In the genomic region with DNA sequence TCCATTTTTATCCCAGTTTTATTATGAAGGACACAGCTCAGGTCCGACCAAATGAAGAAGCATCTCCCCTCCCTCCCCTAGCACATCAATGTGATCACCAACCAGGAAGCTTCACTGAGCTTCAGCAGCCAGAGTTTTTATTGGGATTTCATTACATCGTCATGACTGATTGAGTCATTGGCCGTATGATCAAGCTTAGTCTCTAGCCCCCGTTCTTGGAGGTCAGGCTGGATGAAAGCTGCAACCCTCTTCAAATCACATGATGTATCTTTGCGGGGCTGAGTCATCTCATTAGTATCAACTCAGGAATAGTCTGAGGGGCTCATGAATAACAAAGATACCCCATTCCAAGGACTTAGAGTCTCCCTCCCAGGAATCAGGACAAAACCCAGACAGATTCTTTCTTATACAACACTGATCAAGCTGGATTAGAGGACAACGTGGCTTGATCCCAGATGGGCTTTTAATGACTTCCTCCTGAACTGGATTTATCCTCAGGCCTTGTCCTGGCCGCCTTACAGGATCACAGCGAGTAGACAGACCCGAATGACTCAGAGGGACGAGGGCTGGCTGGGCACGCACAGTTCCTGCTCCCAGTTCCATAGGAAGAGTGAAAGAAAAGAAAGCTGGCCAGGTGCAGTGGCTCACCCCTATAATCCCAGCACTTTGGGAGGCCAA, we compare ENCODE assay signal across 9 cellular contexts. TPM values are rescaled to one million over a fixed set of nuclear protein-coding genes. Genes with fewer than 3 reads are reported as not detected.
DNase-seq lines count a peak whose midpoint lies in the region; TF ChIP-seq lines count a peak whose summit lies in the region.
"Had no signal": no experiment of that assay in that cellular context is flagged by ENCODE, and none has a peak within 500 bp of the region (broad histone marks: within the 10 kb centered on the region; RNA-seq: fewer than 3 reads in every experiment).

No MANE protein-coding gene starts in this region.

- POLR2A ChIA-PET in HEK293 (lab: Yijun Ruan, JAX), result interaction anchor here (0.9 kb wide), 1 partner anchor 15 kb away, joined by 7 read pairs; the partner anchor contains the start of gene LIMK1
- POLR2A ChIA-PET in activated CD4-positive, alpha-beta memory T cell treated with anti-CD3 and anti-CD28 coated beads for 36 hours (lab: Charles Lee), result interaction anchor here (1.7 kb wide), 1 partner anchor 15 kb away, joined by 4 read pairs; the partner anchor contains the start of gene LIMK1

- no peak overlapping the region for H3K27ac Mint-ChIP-seq in activated CD4-positive, alpha-beta memory T cell treated with anti-CD3 and anti-CD28 coated beads for 36 hours

- H3K9me3 ChIP-seq in HEK293 (ENCODE audit: control insufficient read depth, insufficient read depth, low read depth, low read length), result no peaks in the 10 kb centered on the region
- H3K9me3 ChIP-seq in transverse colon, result no peaks in the 10 kb centered on the region
- H3K9me3 ChIP-seq: spleen had no signal

- H3K27me3 ChIP-seq in transverse colon, result no peaks in the 10 kb centered on the region
- H3K27me3 ChIP-seq: spleen had no signal

- H3K27ac ChIP-seq in HEK293 (ENCODE audit: extremely low read depth, low read depth, low read length), result 0 out of 2 replicates have a peak overlapping the region, but pooled peaks have one; percentile 31
- H3K27ac ChIP-seq in transverse colon, result peak overlapping the region; percentile 30 to 53 (median 47)
- H3K27ac ChIP-seq: spleen had no signal

- intact Hi-C loops in transverse colon (cut with DNase I; ENCODE audit: low total_unique reads), result no loop called here
- intact Hi-C loops in activated CD4-positive, alpha-beta memory T cell treated with anti-CD3 and anti-CD28 coated beads for 36 hours (cut with micrococcal nuclease), result no loop called here

- H3K4me3 ChIP-seq in HEK293 (ENCODE audit: low read depth, low read length), result no peak overlapping the region
- H3K4me3 ChIP-seq in astrocyte of the cerebellum (ENCODE audit: low read depth, low read length), result no peak overlapping the region
- H3K4me3 ChIP-seq in transverse colon, result no peak overlapping the region
- H3K4me3 ChIP-seq: spleen had no signal

- 84 to 85% methylated on average over 6 to 11 of the region's 11 CpGs for WGBS in transverse colon (ENCODE audit: low coverage in 1 of 2), 2 donors

- TF ChIP-seq CTCF in HEK293 (tag by site-specific recombination; IDR thresholded peaks at IDR 0.05), result no peak
- no peak for TF ChIP-seq CTCF in astrocyte of the cerebellum (IDR thresholded peaks at IDR 0.05; ENCODE audit: low read depth, low read length, missing control alignments)
- no peak for TF ChIP-seq CTCF in transverse colon (IDR thresholded peaks at IDR 0.05)

- no peak overlapping the region for H3K4me3 Mint-ChIP-seq in activated CD4-positive, alpha-beta memory T cell treated with anti-CD3 and anti-CD28 coated beads for 36 hours

- peaks cover 18 to 33% of the 10 kb centered on the region in 2 experiments; a peak in 2 of 3 replicates for H3K36me3 ChIP-seq in HEK293 (ENCODE audit: control insufficient read depth in 2 of 2, insufficient read depth in 1 of 2, low read length in 2 of 2)
- H3K36me3 ChIP-seq in transverse colon, result peaks cover 0 to 5% (median 0%) of the 10 kb centered on the region in 4 donors

- H3K4me1 Mint-ChIP-seq in activated CD4-positive, alpha-beta memory T cell treated with anti-CD3 and anti-CD28 coated beads for 36 hours (ENCODE audit: low read depth), result peaks cover 17% of the 10 kb centered on the region

- peak; percentile 84 for DNase-seq in astrocyte of the cerebellum (ENCODE audit: low read depth)
- DNase-seq in islet precursor cell, result peak; percentile 85
- DNase-seq in transverse colon, result peak; percentile 24
- DNase-seq in NCI-H2081 (lab: John Stamatoyannopoulos, UW), result no peak
- no peak for DNase-seq in activated CD4-positive, alpha-beta memory T cell treated with anti-CD3 and anti-CD28 coated beads for 36 hours
- DNase-seq in mesenteric fat pad (ENCODE audit: low spot score), result no peak
- DNase-seq: KG1, spleen had no signal

- no peak for TF ChIP-seq EP300 in transverse colon (IDR thresholded peaks at IDR 0.05; ENCODE audit: low read depth)

- peaks cover 9% of the 10 kb centered on the region for H3K36me3 Mint-ChIP-seq in activated CD4-positive, alpha-beta memory T cell treated with anti-CD3 and anti-CD28 coated beads for 36 hours

- in situ Hi-C loops in astrocyte of the cerebellum (cut with HindIII; ENCODE audit: low sequenced_read_pairs), result no loop called here
- in situ Hi-C loops in transverse colon (cut with MboI; ENCODE audit: low pct_ligation_motif_present in 1 of 4, low pct_unique_long_range_greater_than_20kb in 1 of 4, low sequenced_read_pairs in 3 of 4), result loop anchor here in 1 of 4 donors (25.0 kb wide), 1 partner anchor 89 kb away; no protein-coding TSS in a partner anchor

- H3K4me1 ChIP-seq in HEK293 (ENCODE audit: control insufficient read depth, insufficient read depth, low read length) (no peaks in the 10 kb centered on the region), transverse colon (peaks cover 0 to 16% (median 7%) of the 10 kb centered on the region in 4 donors)

- no peak for TF ChIP-seq POLR2A in transverse colon (IDR thresholded peaks at IDR 0.05)

- no peaks in the 10 kb centered on the region for H3K27me3 Mint-ChIP-seq in activated CD4-positive, alpha-beta memory T cell treated with anti-CD3 and anti-CD28 coated beads for 36 hours

- CTCF ChIA-PET in HEK293 (lab: Yijun Ruan, JAX), result interaction anchor here (0.6 kb wide), 1 partner anchor 12 kb away, joined by 3 read pairs; no protein-coding TSS in a partner anchor
- CTCF ChIA-PET in activated CD4-positive, alpha-beta memory T cell treated with anti-CD3 and anti-CD28 coated beads for 36 hours (lab: Charles Lee), result no interaction called here

- peaks cover 4% of the 10 kb centered on the region for H3K9me3 Mint-ChIP-seq in activated CD4-positive, alpha-beta memory T cell treated with anti-CD3 and anti-CD28 coated beads for 36 hours

TF ChIP-seq in HEK293, 187 proteins besides CTCF, POLR2A, EP300 and RAD21 (continues in another document):
- TF ChIP-seq, protein P1, sequence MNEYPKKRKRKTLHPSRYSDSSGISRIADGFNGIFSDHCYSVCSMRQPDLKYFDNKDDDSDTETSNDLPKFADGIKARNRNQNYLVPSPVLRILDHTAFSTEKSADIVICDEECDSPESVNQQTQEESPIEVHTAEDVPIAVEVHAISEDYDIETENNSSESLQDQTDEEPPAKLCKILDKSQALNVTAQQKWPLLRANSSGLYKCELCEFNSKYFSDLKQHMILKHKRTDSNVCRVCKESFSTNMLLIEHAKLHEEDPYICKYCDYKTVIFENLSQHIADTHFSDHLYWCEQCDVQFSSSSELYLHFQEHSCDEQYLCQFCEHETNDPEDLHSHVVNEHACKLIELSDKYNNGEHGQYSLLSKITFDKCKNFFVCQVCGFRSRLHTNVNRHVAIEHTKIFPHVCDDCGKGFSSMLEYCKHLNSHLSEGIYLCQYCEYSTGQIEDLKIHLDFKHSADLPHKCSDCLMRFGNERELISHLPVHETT (tag by site-specific recombination; IDR thresholded peaks at IDR 0.05), result 0 out of 2 replicates have a peak, but pooled peaks have one; percentile 57
- TF ChIP-seq ZXDB (tag by site-specific recombination; IDR thresholded peaks at IDR 0.05) (no peak), PATZ1 (tag by site-specific recombination; IDR thresholded peaks at IDR 0.05) (no peak), SETDB1 (IDR thresholded peaks at IDR 0.05; ENCODE audit: insufficient read length, low read length) (peak; percentile 81), FEZF1 (tag by site-specific recombination; IDR thresholded peaks at IDR 0.05) (no peak), ZNF394 (tag by site-specific recombination; IDR thresholded peaks at IDR 0.05; ENCODE audit: borderline replicate concordance) (peak; percentile 28; the same call in 1 of the 2 replicates), ZNF629 (tag by site-specific recombination; IDR thresholded peaks at IDR 0.05) (0 out of 2 replicates have a peak, but pooled peaks have one; percentile 33), ZNF184 (tag by site-specific recombination; IDR thresholded peaks at IDR 0.05) (no peak), ZNF660 (tag by site-specific recombination; IDR thresholded peaks at IDR 0.05) (0 out of 2 replicates have a peak, but pooled peaks have one; percentile 46), ZSCAN5A (tag by site-specific recombination; IDR thresholded peaks at IDR 0.05) (no peak), ZNF654 (tag by site-specific recombination; IDR thresholded peaks at IDR 0.05; ENCODE audit: low read depth) (no peak), TRIM28 (IDR thresholded peaks at IDR 0.05; ENCODE audit: borderline replicate concordance, low read length) (0 out of 2 replicates have a peak, but pooled peaks have one; percentile 26), ZEB2 (tag by site-specific recombination; IDR thresholded peaks at IDR 0.05) (0 out of 2 replicates have a peak, but pooled peaks have one; percentile 23), ZBTB48 (tag by site-specific recombination; IDR thresholded peaks at IDR 0.05) (no peak)

RNA-seq across cellular contexts. Expression of gene LIMK1, which starts 14.5 kb away (rescaled TPM):
- 10 to 100 TPM; 13.4 to 44.2 (median 27.1) TPM for total RNA-seq in transverse colon
- 10 to 100 TPM; 16.4 to 16.9 TPM for total RNA-seq in activated CD4-positive, alpha-beta memory T cell treated with anti-CD3 and anti-CD28 coated beads for 36 hours
- total RNA-seq in mesenteric fat pad, result 23.1 TPM

Comparison
In these comparisons a context has a peak if more than half of its experiments do, and no peak if none do; other contexts are left out.
1. DNase-seq: peak in astrocyte of the cerebellum (single experiment), islet precursor cell (single experiment) and transverse colon (single experiment); none in NCI-H2081 (0 of 2), activated CD4-positive, alpha-beta memory T cell treated with anti-CD3 and anti-CD28 coated beads for 36 hours (single experiment) and mesenteric fat pad (single experiment).